22 cellular contexts compared by ENCODE assay signal in the genomic region with DNA sequence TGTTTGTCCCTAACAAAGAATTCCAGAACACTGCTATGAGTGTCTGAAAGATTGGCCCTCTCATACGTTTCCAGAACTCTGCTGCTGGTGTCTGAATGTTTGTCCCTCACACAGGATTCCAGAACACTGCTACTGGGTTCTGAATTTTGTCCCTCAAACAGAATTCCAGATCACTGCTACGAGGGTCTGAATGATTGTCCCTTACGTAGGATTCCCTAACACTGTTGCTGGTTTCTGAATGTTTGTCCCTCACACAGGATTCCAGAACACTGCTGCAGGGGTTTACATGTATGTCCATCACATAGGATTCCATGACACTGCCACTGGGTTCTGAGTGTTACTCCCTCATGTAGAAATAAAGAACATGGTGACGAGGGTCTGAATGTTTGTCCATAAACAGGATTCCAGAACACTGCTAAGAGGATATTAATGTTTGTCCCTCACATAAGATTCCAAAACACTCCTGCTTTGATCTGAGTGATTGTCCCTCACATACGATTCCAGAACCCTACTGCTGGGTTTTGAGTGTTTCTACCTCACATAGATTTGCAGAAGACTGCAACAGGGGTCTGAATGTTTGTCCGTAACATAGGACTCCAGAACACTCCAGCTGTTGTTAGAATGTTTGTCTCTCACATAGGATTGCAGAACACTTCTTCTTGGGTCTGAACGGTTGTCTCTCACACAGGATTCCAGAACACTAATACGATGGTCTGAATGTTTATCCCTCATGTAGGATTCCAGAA.
"Had no signal": no experiment of that assay in that cellular context is flagged by ENCODE, and none has a peak within 500 bp of the region (broad histone marks: within the 10 kb centered on the region; RNA-seq: fewer than 3 reads in every experiment).

No MANE protein-coding gene starts in this region.

- H2AFZ ChIP-seq: parathyroid adenoma had no signal

- H3K27ac ChIP-seq: cardiac muscle cell, dorsolateral prefrontal cortex, epithelial cell of prostate, heart right ventricle, parathyroid adenoma, spleen, tibial artery, uterus had no signal

- FAIRE-seq: TTC549 had no signal

- H3K36me3 ChIP-seq: cardiac muscle cell, uterus had no signal

- DNase-seq: activated CD4-positive, alpha-beta T cell treated with anti-CD3 and anti-CD28 coated beads for 36 hours; activated CD4-positive, alpha-beta T cell treated with anti-CD3 and anti-CD28 coated beads, Interleukin-2, amount 50 U/mL, for 48 hours; activated naive CD4-positive, alpha-beta T cell; activated naive CD8-positive, alpha-beta T cell treated with anti-CD3 and anti-CD28 coated beads for 36 hours; amniotic stem cell; dorsolateral prefrontal cortex; heart right ventricle; midbrain; spleen; stimulated activated CD4-positive, alpha-beta T cell treated with anti-CD3 and anti-CD28 coated beads, Interleukin-4, amount 100 ng/mL, for 4 hours; stimulated activated naive B cell treated with anti-CD40 and anti-IgM and Interleukin-4, amounts not matched to agents 10 μg/mL and 1 μg/mL and 100 μg/mL, for 72 hours; tibial artery; uterus had no signal

- H3K4me3 Mint-ChIP-seq: activated CD4-positive, alpha-beta T cell treated with anti-CD3 and anti-CD28 coated beads for 36 hours; activated naive CD8-positive, alpha-beta T cell treated with anti-CD3 and anti-CD28 coated beads for 36 hours; activated T-helper 17 cell treated with anti-CD3 and anti-CD28 coated beads, Interleukin-2, amount 50 U/mL, for 72 hours; endodermal cell; stimulated activated naive B cell treated with anti-CD40 and anti-IgM and Interleukin-4, amounts not matched to agents 10 μg/mL and 1 μg/mL and 100 μg/mL, for 72 hours; T-helper 2 cell treated with Interferon-gamma antibody and Interleukin-4, amounts not matched to agents 5 μg/mL and 100 μg/mL, for 36 hours; WTC11 had no signal

- H3K4me1 Mint-ChIP-seq: activated CD4-positive, alpha-beta T cell treated with anti-CD3 and anti-CD28 coated beads for 36 hours; activated naive CD8-positive, alpha-beta T cell treated with anti-CD3 and anti-CD28 coated beads for 36 hours; activated T-helper 17 cell treated with anti-CD3 and anti-CD28 coated beads, Interleukin-2, amount 50 U/mL, for 72 hours; endodermal cell; WTC11 had no signal

- H3K4me3 ChIP-seq: cardiac muscle cell, dorsolateral prefrontal cortex, heart right ventricle, lung, spleen, tibial artery, uterus had no signal

- H3K27me3 Mint-ChIP-seq: activated naive CD8-positive, alpha-beta T cell treated with anti-CD3 and anti-CD28 coated beads for 36 hours; stimulated activated naive B cell treated with anti-CD40 and anti-IgM and Interleukin-4, amounts not matched to agents 10 μg/mL and 1 μg/mL and 100 μg/mL, for 72 hours had no signal

- H3K9ac ChIP-seq: parathyroid adenoma had no signal

- H3K79me2 ChIP-seq: parathyroid adenoma had no signal

- H3K27ac Mint-ChIP-seq: activated CD4-positive, alpha-beta T cell treated with anti-CD3 and anti-CD28 coated beads for 36 hours; activated naive CD8-positive, alpha-beta T cell treated with anti-CD3 and anti-CD28 coated beads for 36 hours; activated T-helper 17 cell treated with anti-CD3 and anti-CD28 coated beads, Interleukin-2, amount 50 U/mL, for 72 hours; endodermal cell; stimulated activated naive B cell treated with anti-CD40 and anti-IgM and Interleukin-4, amounts not matched to agents 10 μg/mL and 1 μg/mL and 100 μg/mL, for 72 hours; T-helper 2 cell treated with Interferon-gamma antibody and Interleukin-4, amounts not matched to agents 5 μg/mL and 100 μg/mL, for 36 hours; WTC11 had no signal

- H3K27me3 ChIP-seq: cardiac muscle cell, heart right ventricle, spleen, tibial artery, uterus had no signal

- H3K4me1 ChIP-seq: heart right ventricle, parathyroid adenoma, spleen, tibial artery, uterus had no signal

- ATAC-seq: activated CD4-positive, alpha-beta T cell treated with anti-CD3 and anti-CD28 coated beads for 36 hours; activated T-helper 17 cell treated with anti-CD3 and anti-CD28 coated beads, Interleukin-2, amount 50 U/mL, for 72 hours; WTC11 had no signal
